1 cellular context compared by ENCODE assay signal in genomic region chr1:8463144-8463927, GRCh38.
TF ChIP-seq lines count a peak whose summit lies in the region.

No MANE protein-coding gene starts in this region.

TF ChIP-seq in GM23338, 12 proteins besides CTCF, POLR2A, EP300 and RAD21 (continued from another document):
- TF ChIP-seq ZNF462 (CRISPR knock-in tag; IDR thresholded peaks at IDR 0.05), result no peak
- no peak for TF ChIP-seq EZH2phosphoT487 (IDR thresholded peaks at IDR 0.05; ENCODE audit: unreplicated experiment)
- TF ChIP-seq NANOG (IDR thresholded peaks at IDR 0.05; ENCODE audit: borderline replicate concordance), result no peak
- TF ChIP-seq ZNF331 (CRISPR knock-in tag; IDR thresholded peaks at IDR 0.05; ENCODE audit: low read depth), result no peak
- TF ChIP-seq POLR2AphosphoS5 (IDR thresholded peaks at IDR 0.05; ENCODE audit: low read depth), result no peak
- no peak for TF ChIP-seq CREB1 (CRISPR knock-in tag; IDR thresholded peaks at IDR 0.05; ENCODE audit: low read depth)
- no peak for TF ChIP-seq ETS1 (IDR thresholded peaks at IDR 0.05)
- TF ChIP-seq ZNF114 (CRISPR knock-in tag; IDR thresholded peaks at IDR 0.05), result no peak
